In the genomic region with DNA sequence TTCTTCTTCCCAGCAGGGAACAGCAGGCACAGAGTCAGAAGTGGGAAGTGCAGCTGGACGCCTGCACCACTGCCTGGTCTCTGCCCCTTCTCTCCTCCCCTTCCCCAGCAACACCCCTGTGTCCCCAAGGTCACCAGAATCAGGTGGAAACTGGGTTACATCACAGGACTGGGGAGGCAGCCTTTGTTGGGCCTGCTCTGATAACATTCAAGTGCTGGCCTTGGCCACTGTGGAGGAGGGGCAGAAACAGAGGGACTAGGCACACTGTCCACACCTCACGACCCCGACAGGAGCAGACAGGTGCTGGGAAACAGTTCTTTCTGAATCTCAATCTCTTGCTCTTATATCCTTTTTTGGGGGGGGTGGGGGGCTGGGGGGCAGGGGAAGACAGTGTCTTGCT, we compare ENCODE assay signal across 1 cellular context.
TF ChIP-seq lines count a peak whose summit lies in the region.
"Not testable (repeated sequence)": the region's sequence is repeated elsewhere in the genome, so short reads cannot be mapped to it uniquely, and the experiment has no call there.

No MANE protein-coding gene starts in this region.

TF ChIP-seq in HepG2, 621 proteins besides CTCF, POLR2A, EP300 and RAD21 (continued from another document):
- TF ChIP-seq, protein P1, sequence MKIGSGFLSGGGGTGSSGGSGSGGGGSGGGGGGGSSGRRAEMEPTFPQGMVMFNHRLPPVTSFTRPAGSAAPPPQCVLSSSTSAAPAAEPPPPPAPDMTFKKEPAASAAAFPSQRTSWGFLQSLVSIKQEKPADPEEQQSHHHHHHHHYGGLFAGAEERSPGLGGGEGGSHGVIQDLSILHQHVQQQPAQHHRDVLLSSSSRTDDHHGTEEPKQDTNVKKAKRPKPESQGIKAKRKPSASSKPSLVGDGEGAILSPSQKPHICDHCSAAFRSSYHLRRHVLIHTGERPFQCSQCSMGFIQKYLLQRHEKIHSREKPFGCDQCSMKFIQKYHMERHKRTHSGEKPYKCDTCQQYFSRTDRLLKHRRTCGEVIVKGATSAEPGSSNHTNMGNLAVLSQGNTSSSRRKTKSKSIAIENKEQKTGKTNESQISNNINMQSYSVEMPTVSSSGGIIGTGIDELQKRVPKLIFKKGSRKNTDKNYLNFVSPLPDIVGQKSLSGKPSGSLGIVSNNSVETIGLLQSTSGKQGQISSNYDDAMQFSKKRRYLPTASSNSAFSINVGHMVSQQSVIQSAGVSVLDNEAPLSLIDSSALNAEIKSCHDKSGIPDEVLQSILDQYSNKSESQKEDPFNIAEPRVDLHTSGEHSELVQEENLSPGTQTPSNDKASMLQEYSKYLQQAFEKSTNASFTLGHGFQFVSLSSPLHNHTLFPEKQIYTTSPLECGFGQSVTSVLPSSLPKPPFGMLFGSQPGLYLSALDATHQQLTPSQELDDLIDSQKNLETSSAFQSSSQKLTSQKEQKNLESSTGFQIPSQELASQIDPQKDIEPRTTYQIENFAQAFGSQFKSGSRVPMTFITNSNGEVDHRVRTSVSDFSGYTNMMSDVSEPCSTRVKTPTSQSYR (CRISPR knock-in tag; IDR thresholded peaks at IDR 0.05; ENCODE audit: borderline replicate concordance), result peak; percentile 93
- TF ChIP-seq SKI (IDR thresholded peaks at IDR 0.05; ENCODE audit: partially characterized antibody) (peak; percentile 60), REPIN1 (CRISPR knock-in tag; IDR thresholded peaks at IDR 0.05; ENCODE audit: borderline replicate concordance, low read depth) (peak; percentile 19; the same call in 1 of the 2 replicates), ZSCAN25 (CRISPR knock-in tag; IDR thresholded peaks at IDR 0.05) (peak; percentile 89), ESRRA (CRISPR knock-in tag; IDR thresholded peaks at IDR 0.05; ENCODE audit: low read depth) (0 out of 2 replicates have a peak, but pooled peaks have one; percentile 37), ZNF430 (CRISPR knock-in tag; IDR thresholded peaks at IDR 0.05) (0 out of 2 replicates have a peak, but pooled peaks have one; percentile 42), ZNF292 (CRISPR knock-in tag; IDR thresholded peaks at IDR 0.05; ENCODE audit: borderline replicate concordance, low read depth) (peak; percentile 48; the same call in 1 of the 2 replicates), TBX3 (IDR thresholded peaks at IDR 0.05; ENCODE audit: borderline replicate concordance) (peak; percentile 44; the same call in 1 of the 2 replicates), SAP130 (CRISPR knock-in tag; IDR thresholded peaks at IDR 0.05; ENCODE audit: low read depth) (peak; percentile 35; the same call in 1 of the 2 replicates), SP5 (CRISPR knock-in tag; IDR thresholded peaks at IDR 0.05; ENCODE audit: borderline replicate concordance, low read depth) (0 out of 2 replicates have a peak, but pooled peaks have one; percentile 54), FOXA1 (CRISPR knock-in tag; IDR thresholded peaks at IDR 0.05) (0 out of 2 replicates have a peak, but pooled peaks have one; percentile 30), SOX6 (CRISPR knock-in tag; IDR thresholded peaks at IDR 0.05) (peak; percentile 81), BORCS8-MEF2B (CRISPR knock-in tag; IDR thresholded peaks at IDR 0.05) (0 out of 2 replicates have a peak, but pooled peaks have one; percentile 24), FOXK2 (IDR thresholded peaks at IDR 0.05) (peak; percentile 28; the same call in 1 of the 2 replicates), ZFX (CRISPR knock-in tag; IDR thresholded peaks at IDR 0.05; ENCODE audit: low read depth) (peak; percentile 73)
- not testable (repeated sequence) for TF ChIP-seq FOXA1, SOX6 (IDR thresholded peaks at IDR 0.05)
- TF ChIP-seq, protein P2, sequence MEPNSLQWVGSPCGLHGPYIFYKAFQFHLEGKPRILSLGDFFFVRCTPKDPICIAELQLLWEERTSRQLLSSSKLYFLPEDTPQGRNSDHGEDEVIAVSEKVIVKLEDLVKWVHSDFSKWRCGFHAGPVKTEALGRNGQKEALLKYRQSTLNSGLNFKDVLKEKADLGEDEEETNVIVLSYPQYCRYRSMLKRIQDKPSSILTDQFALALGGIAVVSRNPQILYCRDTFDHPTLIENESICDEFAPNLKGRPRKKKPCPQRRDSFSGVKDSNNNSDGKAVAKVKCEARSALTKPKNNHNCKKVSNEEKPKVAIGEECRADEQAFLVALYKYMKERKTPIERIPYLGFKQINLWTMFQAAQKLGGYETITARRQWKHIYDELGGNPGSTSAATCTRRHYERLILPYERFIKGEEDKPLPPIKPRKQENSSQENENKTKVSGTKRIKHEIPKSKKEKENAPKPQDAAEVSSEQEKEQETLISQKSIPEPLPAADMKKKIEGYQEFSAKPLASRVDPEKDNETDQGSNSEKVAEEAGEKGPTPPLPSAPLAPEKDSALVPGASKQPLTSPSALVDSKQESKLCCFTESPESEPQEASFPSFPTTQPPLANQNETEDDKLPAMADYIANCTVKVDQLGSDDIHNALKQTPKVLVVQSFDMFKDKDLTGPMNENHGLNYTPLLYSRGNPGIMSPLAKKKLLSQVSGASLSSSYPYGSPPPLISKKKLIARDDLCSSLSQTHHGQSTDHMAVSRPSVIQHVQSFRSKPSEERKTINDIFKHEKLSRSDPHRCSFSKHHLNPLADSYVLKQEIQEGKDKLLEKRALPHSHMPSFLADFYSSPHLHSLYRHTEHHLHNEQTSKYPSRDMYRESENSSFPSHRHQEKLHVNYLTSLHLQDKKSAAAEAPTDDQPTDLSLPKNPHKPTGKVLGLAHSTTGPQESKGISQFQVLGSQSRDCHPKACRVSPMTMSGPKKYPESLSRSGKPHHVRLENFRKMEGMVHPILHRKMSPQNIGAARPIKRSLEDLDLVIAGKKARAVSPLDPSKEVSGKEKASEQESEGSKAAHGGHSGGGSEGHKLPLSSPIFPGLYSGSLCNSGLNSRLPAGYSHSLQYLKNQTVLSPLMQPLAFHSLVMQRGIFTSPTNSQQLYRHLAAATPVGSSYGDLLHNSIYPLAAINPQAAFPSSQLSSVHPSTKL (CRISPR knock-in tag; IDR thresholded peaks at IDR 0.05), result peak; percentile 39; the same call in 1 of the 2 replicates
